In the genomic region with DNA sequence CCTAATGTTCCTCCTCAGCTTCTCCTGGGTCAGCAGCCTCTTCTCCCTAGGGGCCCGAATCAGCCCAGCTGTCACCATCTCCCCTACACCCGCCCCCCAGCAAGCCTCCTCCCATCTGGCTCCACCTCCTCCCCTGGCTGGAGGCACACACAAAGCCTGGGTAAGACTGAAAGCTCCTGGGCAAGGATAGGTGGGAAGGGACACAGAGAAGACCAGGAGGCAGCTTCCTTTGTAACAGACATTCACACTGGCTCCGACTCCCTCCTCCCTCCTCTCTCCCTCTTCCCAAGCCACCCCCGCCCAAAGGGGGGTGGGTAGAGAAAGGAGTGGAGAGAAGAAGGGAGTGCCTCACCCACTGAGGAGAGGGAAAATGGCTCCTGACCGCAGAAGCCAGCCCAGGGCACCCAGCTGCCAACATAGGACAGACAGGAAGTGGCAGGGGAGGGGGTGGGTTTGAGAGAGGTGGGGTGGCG, we compare ENCODE assay signal across 8 cellular contexts. TPM values are rescaled to one million over a fixed set of nuclear protein-coding genes. Genes with fewer than 3 reads are reported as not detected.
DNase-seq lines count a peak whose midpoint lies in the region; ATAC-seq and TF ChIP-seq lines count a peak whose summit lies in the region.

No MANE protein-coding gene starts in this region.

- no peak for ATAC-seq in Right ventricle myocardium superior (ENCODE audit: poor library complexity)
- no peak for ATAC-seq in activated CD4-positive, CD25-positive, alpha-beta regulatory T cell treated with anti-CD3 and anti-CD28 coated beads, Interleukin-2, amount 50 U/mL, for 24 hours
- ATAC-seq in HG03565 (IDR thresholded peaks at IDR 0.05; ENCODE audit: unreplicated experiment): no peak
- no peak for ATAC-seq in HG03280 (IDR thresholded peaks at IDR 0.05; ENCODE audit: unreplicated experiment)

- DNase-seq in Right ventricle myocardium superior: peak; percentile 72
- DNase-seq in cardiac septum (ENCODE audit: low spot score): no peak
- DNase-seq in esophagus muscularis mucosa (ENCODE audit: extremely low spot score): no peak
- no peak for DNase-seq in prostate gland (ENCODE audit: low spot score)

- H3K9me3 ChIP-seq in esophagus muscularis mucosa (no peaks in the 10 kb centered on the region), prostate gland (no peaks in the 10 kb centered on the region)

- peaks cover 43 to 49% (median 45%) of the 10 kb centered on the region in 4 donors for H3K36me3 ChIP-seq in esophagus muscularis mucosa
- peaks cover 18 to 31% of the 10 kb centered on the region in 2 donors for H3K36me3 ChIP-seq in prostate gland

- TF ChIP-seq CTCF in WI38 (IDR thresholded peaks at IDR 0.05; ENCODE audit: low read depth, low read length) (no peak), esophagus muscularis mucosa (IDR thresholded peaks at IDR 0.05) (no peak), prostate gland (IDR thresholded peaks at IDR 0.05) (no peak)

- H3K4me3 ChIP-seq in WI38 (ENCODE audit: low read depth, low read length): 0 out of 2 replicates have a peak overlapping the region, but pooled peaks have one; percentile 27
- H3K4me3 ChIP-seq in esophagus muscularis mucosa: peak overlapping the region; percentile 21 to 98 (median 68)
- H3K4me3 ChIP-seq in prostate gland: no peak overlapping the region

- H3K27me3 ChIP-seq in esophagus muscularis mucosa (no peaks in the 10 kb centered on the region), prostate gland (replicated peaks; ENCODE audit: insufficient read depth) (no peaks in the 10 kb centered on the region)

- intact Hi-C loops in Right ventricle myocardium superior (cut with DNase I): no loop called here
- intact Hi-C loops in cardiac septum (cut with DNase I): no loop called here
- intact Hi-C loops in esophagus muscularis mucosa (cut with DNase I): loop anchor here (5.0 kb wide), 1 partner anchor 36 kb away; the partner anchor contains the start of gene NOP2
- intact Hi-C loops in prostate gland (cut with DNase I): no loop called here

- WGBS in esophagus muscularis mucosa: 7% methylated on average over 5 of the region's 6 CpGs
- WGBS in prostate gland: 11% methylated on average over 6 of the region's 6 CpGs

- no peak for TF ChIP-seq POLR2A in esophagus muscularis mucosa (IDR thresholded peaks at IDR 0.05; ENCODE audit: low read depth)
- no peak for TF ChIP-seq POLR2A in prostate gland (IDR thresholded peaks at IDR 0.05)

- H3K27ac ChIP-seq in esophagus muscularis mucosa (replicated peaks in 1 of 4): peak overlapping the region; percentile 95 to 99 (median 99)
- H3K27ac ChIP-seq in prostate gland: peak overlapping the region; percentile 8 to 54

- H3K4me1 ChIP-seq in esophagus muscularis mucosa: peaks cover 41 to 63% (median 60%) of the 10 kb centered on the region in 4 donors
- H3K4me1 ChIP-seq in prostate gland (replicated peaks): peaks cover 23% of the 10 kb centered on the region

- no peak for TF ChIP-seq EP300 in esophagus muscularis mucosa (IDR thresholded peaks at IDR 0.05)

RNA-seq across cellular contexts. Expression of gene CHD4, which starts 4.0 kb away (rescaled TPM):
- total RNA-seq in Right ventricle myocardium superior (142 TPM), cardiac septum (186 TPM), esophagus muscularis mucosa (100 to 1,000 TPM; 189 to 226 (median 218) TPM), prostate gland (100 to 1,000 TPM; 124 to 240 TPM)

RNA-seq across cellular contexts. Expression of gene LPAR5, which starts 32.6 kb away (rescaled TPM):
- total RNA-seq in Right ventricle myocardium superior (7.3 TPM), cardiac septum (2.6 TPM), esophagus muscularis mucosa (1 to 10 TPM; 1.7 to 2.5 (median 1.8) TPM), prostate gland (1 to 10 TPM in 1 of 2 donors, under 1 TPM in 1; 0.59 to 1.9 TPM)

RNA-seq across cellular contexts. Expression of gene NOP2, which starts 35.0 kb away (rescaled TPM):
- total RNA-seq in Right ventricle myocardium superior (14.8 TPM), cardiac septum (18.5 TPM), esophagus muscularis mucosa (10 to 100 TPM; 17.9 to 32.3 (median 19.5) TPM), prostate gland (10 to 100 TPM; 14.5 to 42.9 TPM)

RNA-seq across cellular contexts. Expression of gene ACRBP, which starts 44.1 kb away (rescaled TPM):
- total RNA-seq in Right ventricle myocardium superior (0.51 TPM), cardiac septum (1.6 TPM), esophagus muscularis mucosa (1 to 10 TPM in 3 of 4 donors, under 1 TPM in 1; 0.97 to 6.2 (median 2.6) TPM), prostate gland (10 to 100 TPM in 1 of 2 donors, 1 to 10 TPM in 1; 2.3 to 49.6 TPM)

RNA-seq across cellular contexts. Expression of gene IFFO1, which starts 47.3 kb away (rescaled TPM):
- total RNA-seq in Right ventricle myocardium superior (14.1 TPM), cardiac septum (24.8 TPM), esophagus muscularis mucosa (10 to 100 TPM; 12.1 to 26.2 (median 20.8) TPM), prostate gland (10 to 100 TPM in 1 of 2 donors, 1 to 10 TPM in 1; 4.8 to 22.9 TPM)

Comparison
In these comparisons a context has a peak if more than half of its experiments do, and no peak if none do; other contexts are left out.
1. H3K4me3 ChIP-seq: peak in WI38 (single experiment) and esophagus muscularis mucosa (4 of 4); none in prostate gland (0 of 2).